11 cellular contexts compared by ENCODE assay signal in the genomic region with DNA sequence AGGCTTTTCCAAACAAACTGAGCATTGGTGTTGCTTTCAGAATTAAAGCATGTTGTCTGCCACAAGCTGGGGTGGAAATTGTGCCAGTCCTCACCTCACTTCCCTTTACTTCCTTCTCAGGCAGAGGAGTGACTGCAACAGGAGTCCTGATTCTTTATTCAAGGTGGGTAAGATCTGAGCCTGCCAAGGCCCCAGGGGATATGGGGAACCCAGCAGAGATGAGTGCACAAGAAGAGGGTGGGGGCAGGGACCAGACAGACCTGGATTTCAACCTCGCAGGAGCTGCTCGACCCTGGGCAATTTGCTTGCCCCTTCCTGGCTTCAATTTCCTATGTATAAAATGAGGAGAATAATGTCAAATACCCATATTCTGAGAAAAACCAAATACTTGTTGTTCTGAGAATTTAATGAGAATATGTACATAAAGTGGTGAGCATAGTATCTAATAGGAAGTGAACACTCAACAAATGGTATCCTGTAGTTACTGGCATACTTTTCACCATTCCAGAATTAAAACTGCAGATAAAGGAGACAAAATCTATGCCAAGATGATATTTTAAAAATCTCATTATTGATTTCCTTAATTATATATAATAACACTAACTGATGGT.
"Had no signal": no experiment of that assay in that cellular context is flagged by ENCODE, and none has a peak within 500 bp of the region (broad histone marks: within the 10 kb centered on the region; RNA-seq: fewer than 3 reads in every experiment).

No MANE protein-coding gene starts in this region.

- ATAC-seq: activated naive CD4-positive, alpha-beta T cell treated with anti-CD3 and anti-CD28 coated beads, Interleukin-2, amount 50 U/mL, for 72 hours; stimulated activated naive CD8-positive, alpha-beta T cell treated with anti-CD3 and anti-CD28 coated beads, Interleukin-15, amount 100 ng/mL, for 72 hours had no signal

- H3K4me1 Mint-ChIP-seq: neural crest cell had no signal

- H3K36me3 Mint-ChIP-seq: activated naive CD4-positive, alpha-beta T cell treated with anti-CD3 and anti-CD28 coated beads, Interleukin-2, amount 50 U/mL, for 72 hours had no signal

- H3K27me3 Mint-ChIP-seq: stimulated activated naive CD8-positive, alpha-beta T cell treated with anti-CD3 and anti-CD28 coated beads, Interleukin-15, amount 100 ng/mL, for 72 hours had no signal

- H3K4me3 Mint-ChIP-seq: endodermal cell; neural crest cell; stimulated activated naive CD8-positive, alpha-beta T cell treated with anti-CD3 and anti-CD28 coated beads, Interleukin-15, amount 100 ng/mL, for 72 hours; T-helper 1 cell treated with Interleukin-12 subunit alpha and Interleukin-12 subunit beta and Interleukin-4 antibody, amounts not matched to agents 30 μg/mL and 1 μg/mL, for 36 hours had no signal

- H3K27ac Mint-ChIP-seq: activated naive CD4-positive, alpha-beta T cell treated with anti-CD3 and anti-CD28 coated beads, Interleukin-2, amount 50 U/mL, for 72 hours; endodermal cell; T-helper 1 cell treated with Interleukin-12 subunit alpha and Interleukin-12 subunit beta and Interleukin-4 antibody, amounts not matched to agents 30 μg/mL and 1 μg/mL, for 36 hours had no signal

- H3K9me3 Mint-ChIP-seq: activated naive CD4-positive, alpha-beta T cell treated with anti-CD3 and anti-CD28 coated beads, Interleukin-2, amount 50 U/mL, for 72 hours; endodermal cell; neural crest cell; stimulated activated naive CD8-positive, alpha-beta T cell treated with anti-CD3 and anti-CD28 coated beads, Interleukin-15, amount 100 ng/mL, for 72 hours; T-helper 1 cell treated with Interleukin-12 subunit alpha and Interleukin-12 subunit beta and Interleukin-4 antibody, amounts not matched to agents 30 μg/mL and 1 μg/mL, for 36 hours had no signal

- DNase-seq: activated effector memory CD4-positive, alpha-beta T cell treated with Interleukin-2 at 50 U/mL for 16 hours; activated T-cell treated with anti-CD3 and anti-CD28 coated beads for 4 hours; cerebellar nuclear complex; endodermal cell; stimulated activated CD4-positive, alpha-beta T cell treated with anti-CD3 and anti-CD28 coated beads, Interleukin-15, amount 100 ng/mL, for 24 hours; stimulated activated CD4-positive, alpha-beta T cell treated with anti-CD3 and anti-CD28 coated beads, Interleukin-4, amount 100 ng/mL, for 24 hours; stimulated activated naive CD8-positive, alpha-beta T cell treated with anti-CD3 and anti-CD28 coated beads, Interleukin-15, amount 100 ng/mL, for 72 hours; testis had no signal
